In genomic region chr13:23608704-23609413, GRCh38 we compare ENCODE assay signal across 8 cellular contexts. TPM values are rescaled to one million over a fixed set of nuclear protein-coding genes. Genes with fewer than 3 reads are reported as not detected.
A peak's percentile ranks its signal among the peaks of the same experiment; 100 is the strongest.
DNase-seq lines count a peak whose midpoint lies in the region; ATAC-seq and TF ChIP-seq lines count a peak whose summit lies in the region.

No MANE protein-coding gene starts in this region.

- no peaks in the 10 kb centered on the region for H4K20me1 ChIP-seq in GM23338 (replicated peaks; ENCODE audit: insufficient read depth)

- no peaks in the 10 kb centered on the region for H3K36me3 ChIP-seq in GM23338 (ENCODE audit: insufficient read depth)

- ATAC-seq in GM23338 (peak; percentile 49; the same call in 2 of the 3 replicates), GM21515 (IDR thresholded peaks at IDR 0.05; ENCODE audit: unreplicated experiment) (no peak)

- 0 out of 2 replicates have a peak overlapping the region, but pooled peaks have one; percentile 23 for H3K4me2 ChIP-seq in GM23338

- H3K9me3 Mint-ChIP-seq in GM23338 (no peaks in the 10 kb centered on the region), mesothelial cell of epicardium (no peaks in the 10 kb centered on the region)
- no peaks in the 10 kb centered on the region for H3K9me3 Mint-ChIP-seq in activated T-cell treated with anti-CD3 and anti-CD28 coated beads, Interleukin-2, amount 50 U/mL, for 24 hours

- H3K4me3 ChIP-seq in GM23338: no peak overlapping the region

- TF ChIP-seq CTCF in GM23338 (conservative IDR thresholded peaks at IDR 0.05; ENCODE audit: low read depth in 2 of 2) (no peak), mesothelial cell of epicardium (IDR thresholded peaks at IDR 0.05; ENCODE audit: unreplicated experiment) (no peak)

- no peaks in the 10 kb centered on the region for H3K36me3 Mint-ChIP-seq in GM23338 (ENCODE audit: low read depth)
- H3K36me3 Mint-ChIP-seq in mesothelial cell of epicardium: peaks cover 6% of the 10 kb centered on the region
- H3K36me3 Mint-ChIP-seq in activated T-cell treated with anti-CD3 and anti-CD28 coated beads, Interleukin-2, amount 50 U/mL, for 24 hours (ENCODE audit: low read depth): no peaks in the 10 kb centered on the region

- H3K4me3 Mint-ChIP-seq in GM23338: no peak overlapping the region
- H3K4me3 Mint-ChIP-seq in mesothelial cell of epicardium: no peak overlapping the region
- no peak overlapping the region for H3K4me3 Mint-ChIP-seq in activated T-cell treated with anti-CD3 and anti-CD28 coated beads, Interleukin-2, amount 50 U/mL, for 24 hours

- H3F3A ChIP-seq in GM23338 (replicated peaks; ENCODE audit: low read depth): no peaks in the 10 kb centered on the region

- H2AFZ ChIP-seq in GM23338: no peak overlapping the region; the same call in 1 of the 2 replicates

- H3K27me3 Mint-ChIP-seq in GM23338 (ENCODE audit: insufficient read depth, low read depth, poor library complexity) (no peaks in the 10 kb centered on the region), mesothelial cell of epicardium (ENCODE audit: low read depth) (no peaks in the 10 kb centered on the region)
- peaks cover 33% of the 10 kb centered on the region for H3K27me3 Mint-ChIP-seq in activated T-cell treated with anti-CD3 and anti-CD28 coated beads, Interleukin-2, amount 50 U/mL, for 24 hours

- H3K27me3 ChIP-seq in GM23338 (ENCODE audit: insufficient read depth): no peaks in the 10 kb centered on the region

- no peak overlapping the region for H3K27ac ChIP-seq in GM23338 (ENCODE audit: low read depth)
- H3K27ac ChIP-seq in cingulate gyrus (ENCODE audit: low read depth, low read length): peak overlapping the region; percentile 20

- H3K27ac Mint-ChIP-seq in GM23338: no peak overlapping the region
- H3K27ac Mint-ChIP-seq in mesothelial cell of epicardium: peak overlapping the region; percentile 28
- no peak overlapping the region for H3K27ac Mint-ChIP-seq in activated T-cell treated with anti-CD3 and anti-CD28 coated beads, Interleukin-2, amount 50 U/mL, for 24 hours

- no peaks in the 10 kb centered on the region for H3K79me2 ChIP-seq in GM23338 (replicated peaks; ENCODE audit: insufficient read depth)

- peaks cover 14% of the 10 kb centered on the region for H3K4me1 ChIP-seq in GM23338 (ENCODE audit: insufficient read depth)

- DNase-seq in AG08395 (ENCODE audit: low spot score) (peak; percentile 63), GM23338 (ENCODE audit: low spot score) (no peak), mesothelial cell of epicardium (ENCODE audit: low spot score in 2 of 2, unreplicated experiment in 2 of 2) (no peak), kidney glomerular epithelial cell (lab: John Stamatoyannopoulos, UW) (no peak), T-helper 9 cell (no peak)
- no peak for DNase-seq in activated T-cell treated with anti-CD3 and anti-CD28 coated beads, Interleukin-2, amount 50 U/mL, for 24 hours

- H3K4me1 Mint-ChIP-seq in GM23338 (peaks cover 18% of the 10 kb centered on the region), mesothelial cell of epicardium (peaks cover 38% of the 10 kb centered on the region)
- H3K4me1 Mint-ChIP-seq in activated T-cell treated with anti-CD3 and anti-CD28 coated beads, Interleukin-2, amount 50 U/mL, for 24 hours (ENCODE audit: low read depth): peaks cover 16% of the 10 kb centered on the region

- H3K9me2 ChIP-seq in GM23338 (ENCODE audit: insufficient read depth): no peaks in the 10 kb centered on the region

TF ChIP-seq in GM23338, 12 proteins besides CTCF, POLR2A, EP300 and RAD21 (continues in another document):
- TF ChIP-seq NANOG (IDR thresholded peaks at IDR 0.05; ENCODE audit: borderline replicate concordance) (no peak), ETS1 (IDR thresholded peaks at IDR 0.05) (no peak), STAT1 (IDR thresholded peaks at IDR 0.05; ENCODE audit: unreplicated experiment) (no peak), POLR2AphosphoS5 (IDR thresholded peaks at IDR 0.05; ENCODE audit: low read depth) (no peak), EZH2phosphoT487 (IDR thresholded peaks at IDR 0.05; ENCODE audit: unreplicated experiment) (no peak), REST (IDR thresholded peaks at IDR 0.05; ENCODE audit: unreplicated experiment) (no peak)

RNA-seq across cellular contexts. Expression of gene TNFRSF19, which starts 38.6 kb away (rescaled TPM):
- total RNA-seq in GM23338 (2014; rRNA removed; shearing (Covaris generic)): 0.35 and 0.93 TPM in 2 replicates
- polyA plus RNA-seq in GM23338 (2016; fragmentation: Nextera tagmentation; extraction: Ambion mirVana): 0.21 and 0.24 TPM in 2 replicates
- total RNA-seq in mesothelial cell of epicardium: 38.3 to 43.5 TPM (median 40.3 TPM) in 3 replicates

Comparison
In these comparisons a context has a peak if more than half of its experiments do, and no peak if none do; other contexts are left out.
1. RNA of gene TNFRSF19, which starts 38.6 kb away (total RNA-seq): 38.3 to 43.5 TPM in mesothelial cell of epicardium; 0.35 to 0.93 TPM in GM23338; every median in the first group is over 10 times any median in the second.